8 cellular contexts compared by ENCODE assay signal in the genomic region with DNA sequence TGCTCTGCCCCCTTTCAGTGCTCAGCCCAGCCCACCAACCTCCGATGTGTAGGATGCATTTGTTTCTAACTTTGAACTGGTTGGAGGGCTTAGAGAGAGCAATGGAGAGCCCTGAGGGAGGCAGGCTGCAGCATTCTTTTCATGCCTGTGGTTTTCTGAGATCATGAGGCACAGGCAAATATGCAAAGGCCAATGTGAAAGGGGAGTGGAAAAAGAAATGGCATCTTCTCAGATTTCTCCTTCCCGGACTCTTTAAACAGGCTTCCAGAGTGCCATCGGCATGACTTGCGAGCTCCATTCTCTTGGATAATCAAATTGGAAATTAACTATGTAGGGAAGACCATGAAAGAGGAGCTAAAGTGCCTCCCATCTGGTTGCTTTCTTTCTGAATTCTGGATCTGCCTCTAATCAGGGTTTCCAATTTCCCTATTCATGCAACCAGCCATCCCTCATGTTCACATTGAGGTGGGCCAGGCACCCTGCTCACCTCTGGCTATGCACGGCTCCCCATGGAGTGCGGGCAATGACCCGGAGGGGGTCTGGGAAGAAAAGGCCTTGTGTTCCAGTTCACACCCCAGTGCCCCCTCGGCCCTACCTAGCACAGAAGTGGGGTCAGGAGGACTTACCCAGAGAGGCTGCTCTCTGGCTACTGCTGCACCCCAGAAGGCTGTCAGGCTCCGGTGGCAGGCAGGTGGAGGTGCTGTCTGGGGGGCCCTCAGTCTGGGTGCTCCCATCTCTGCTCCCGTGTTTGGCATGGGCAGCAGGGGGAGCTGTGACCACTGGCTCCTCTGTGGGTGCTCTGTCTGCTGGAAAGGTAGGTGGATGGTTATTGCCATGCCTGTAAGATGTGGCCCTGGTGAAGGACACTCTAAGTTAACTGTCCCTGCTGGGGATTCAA. TPM values are rescaled to one million over a fixed set of nuclear protein-coding genes. Genes with fewer than 3 reads are reported as not detected.
A peak's percentile ranks its signal among the peaks of the same experiment; 100 is the strongest.
DNase-seq lines count a peak whose midpoint lies in the region; ATAC-seq, FAIRE-seq and TF ChIP-seq lines count a peak whose summit lies in the region.

No MANE protein-coding gene starts in this region.

- no peaks in the 10 kb centered on the region for H3K36me3 ChIP-seq in parathyroid adenoma (ENCODE audit: control insufficient read depth, insufficient read depth, low read length)

- H3K79me2 ChIP-seq in parathyroid adenoma = no peaks in the 10 kb centered on the region

- peak overlapping the region; percentile 74 for H3K27ac ChIP-seq in parathyroid adenoma

- peak overlapping the region; percentile 34 for H3K4me2 ChIP-seq in parathyroid adenoma (ENCODE audit: low read length)

- no peaks in the 10 kb centered on the region for H3K9me3 ChIP-seq in parathyroid adenoma (ENCODE audit: control insufficient read depth, low read length)

- H3K27me3 ChIP-seq in parathyroid adenoma (ENCODE audit: control insufficient read depth, insufficient read depth, low read length) = no peaks in the 10 kb centered on the region

- peak; percentile 16 for FAIRE-seq in GM12891 (lab: Jason Lieb, UNC)

- ATAC-seq in HG03135 (IDR thresholded peaks at IDR 0.05; ENCODE audit: unreplicated experiment) = no peak

- no peak overlapping the region for H3K9ac ChIP-seq in parathyroid adenoma

- DNase-seq in A172 (ENCODE audit: low spot score) (peak; percentile 98), GM12891 (ENCODE audit: insufficient read length, low spot score) (no peak), RPMI8226 (peak; percentile 32), fibroblast of gingiva (ENCODE audit: low read depth) (peak; percentile 98), KBM-7 (no peak), NCI-H128 (lab: John Stamatoyannopoulos, UW; ENCODE audit: unreplicated experiment) (no peak)

- H2AFZ ChIP-seq in parathyroid adenoma = peak overlapping the region; percentile 29

- no peak overlapping the region for H3K4me3 ChIP-seq in parathyroid adenoma (ENCODE audit: low read depth, low read length)

- no peak for TF ChIP-seq POLR2A in GM12891 (IDR thresholded peaks at IDR 0.05; ENCODE audit: low read depth, low read length)

- H3K4me1 ChIP-seq in parathyroid adenoma = peaks cover 35% of the 10 kb centered on the region

- peak; percentile 38 for TF ChIP-seq CTCF in parathyroid adenoma (IDR thresholded peaks at IDR 0.05)

- in situ Hi-C loops in KBM-7 (cut with MboI; ENCODE audit: low pct_unique_long_range_greater_than_20kb, low sequenced_read_pairs) = no loop called here

TF ChIP-seq in GM12891, 5 proteins besides CTCF, POLR2A, EP300 and RAD21:
- TF ChIP-seq SPI1 (IDR thresholded peaks at IDR 0.05; ENCODE audit: low read depth, low read length) = no peak
- TF ChIP-seq POU2F2 (IDR thresholded peaks at IDR 0.05; ENCODE audit: low read depth, low read length) = no peak
- no peak for TF ChIP-seq POLR2AphosphoS5 (IDR thresholded peaks at IDR 0.05; ENCODE audit: low read depth, low read length)
- no peak for TF ChIP-seq TAF1 (IDR thresholded peaks at IDR 0.05; ENCODE audit: low read depth, low read length)
- TF ChIP-seq PAX5 (IDR thresholded peaks at IDR 0.05; ENCODE audit: insufficient read depth, low read length, severe bottlenecking) = no peak

RNA-seq across cellular contexts. Expression of gene AMOTL2, which starts 16.1 kb away (rescaled TPM):
- total RNA-seq in A172 (2014; rRNA removed; shearing (Covaris generic)) = 168 and 182 TPM in 2 replicates
- 0.01 TPM for polyA plus RNA-seq in GM12891 (2012; ENCODE audit: low read depth, missing spikeins)

Comparison
In these comparisons a context has a peak if more than half of its experiments do, and no peak if none do; other contexts are left out.
1. DNase-seq: peak in A172 (single experiment), RPMI8226 (single experiment) and fibroblast of gingiva (single experiment); none in GM12891 (single experiment), KBM-7 (single experiment) and NCI-H128 (single experiment).